ENCODE assay signal across 4 cellular contexts in genomic region chr6:74273541-74273940, GRCh38.
TF ChIP-seq lines count a peak whose summit lies in the region.

No MANE protein-coding gene starts in this region.

TF ChIP-seq in HepG2, 621 proteins besides CTCF, POLR2A, EP300 and RAD21:
- TF ChIP-seq MAFK (conservative IDR thresholded peaks at IDR 0.05 in 1 of 2, IDR thresholded peaks at IDR 0.05 in 1 of 2; ENCODE audit: low read length in 2 of 2) (peak; percentile 70 to 84), ZNF331 (CRISPR knock-in tag; IDR thresholded peaks at IDR 0.05) (no peak), PREB (CRISPR knock-in tag; IDR thresholded peaks at IDR 0.05) (no peak), ZSCAN25 (CRISPR knock-in tag; IDR thresholded peaks at IDR 0.05) (no peak), MAFF (IDR thresholded peaks at IDR 0.05; ENCODE audit: low read depth, low read length) (peak; percentile 73)

TF ChIP-seq in A549, 52 proteins besides CTCF, POLR2A, EP300 and RAD21:
- no peak for TF ChIP-seq ATOH8 (CRISPR knock-in tag; IDR thresholded peaks at IDR 0.05; ENCODE audit: low read depth)
- no peak for TF ChIP-seq EHF (CRISPR knock-in tag; IDR thresholded peaks at IDR 0.05)
- no peak for TF ChIP-seq KDM1A (IDR thresholded peaks at IDR 0.05; ENCODE audit: low read depth)
- TF ChIP-seq CBX8 (IDR thresholded peaks at IDR 0.05): no peak
- TF ChIP-seq FOSB (CRISPR knock-in tag; IDR thresholded peaks at IDR 0.05): no peak
- TF ChIP-seq MAFK (IDR thresholded peaks at IDR 0.05; ENCODE audit: partially characterized antibody): peak; percentile 77

TF ChIP-seq in IMR-90, 13 proteins besides CTCF, POLR2A, EP300 and RAD21:
- TF ChIP-seq CEBPB (IDR thresholded peaks at IDR 0.05; ENCODE audit: low read depth, low read length) (no peak), MXI1 (IDR thresholded peaks at IDR 0.05; ENCODE audit: borderline replicate concordance, low read depth, low read length) (no peak), MAFK (IDR thresholded peaks at IDR 0.05; ENCODE audit: low read depth, low read length) (peak; percentile 68)

TF ChIP-seq in K562, 482 proteins besides CTCF, POLR2A, EP300 and RAD21:
- 0 out of 2 replicates have a peak, but pooled peaks have one; percentile 9 for TF ChIP-seq MAFK (IDR thresholded peaks at IDR 0.05; ENCODE audit: low read length)
- TF ChIP-seq HDAC8 (tag; IDR thresholded peaks at IDR 0.05): no peak
- no peak for TF ChIP-seq DEAF1 (CRISPR knock-in tag; IDR thresholded peaks at IDR 0.05)
